ENCODE assay signal across 22 cellular contexts in the genomic region with DNA sequence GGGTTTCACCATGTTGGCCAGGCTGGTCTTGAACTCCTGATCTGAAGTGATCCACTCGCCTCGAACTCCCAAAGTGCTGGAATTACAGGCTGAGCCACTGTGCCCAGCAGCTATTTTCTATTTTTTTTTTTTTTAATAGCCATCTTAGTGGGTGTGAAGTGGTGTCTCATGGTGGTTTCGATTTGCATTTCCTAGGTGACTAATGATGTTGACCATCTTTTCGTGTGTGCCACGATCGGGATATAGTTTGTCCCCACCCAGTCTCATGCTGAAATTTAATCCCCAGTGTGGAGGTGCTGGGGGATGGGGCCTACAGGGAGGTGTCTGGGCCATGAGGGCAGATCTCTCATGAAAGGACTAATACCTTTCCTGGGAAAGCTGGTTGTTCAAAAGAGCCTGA. TPM values are rescaled to one million over a fixed set of nuclear protein-coding genes. Genes with fewer than 3 reads are reported as not detected.
"Had no signal": no experiment of that assay in that cellular context is flagged by ENCODE, and none has a peak within 500 bp of the region (broad histone marks: within the 10 kb centered on the region; RNA-seq: fewer than 3 reads in every experiment).

No MANE protein-coding gene starts in this region.

- DNase-seq: activated CD4-positive, alpha-beta T cell treated with anti-CD3 and anti-CD28 coated beads, Interleukin-2, amount 10 ng/mL, durations not matched to agents 7 days and 5 days; activated CD4-positive, CD25-positive, alpha-beta regulatory T cell; activated CD8-positive, alpha-beta memory T cell treated with anti-CD3 and anti-CD28 coated beads, Interleukin-2, amount 50 U/mL, for 48 hours; activated gamma-delta T cell treated with Interleukin-2 at 50 U/mL for 16 hours; activated naive CD8-positive, alpha-beta T cell treated with anti-CD3 and anti-CD28 coated beads for 36 hours; activated T-cell treated with anti-CD3 and anti-CD28 coated beads, Interleukin-2, amount 50 U/mL, for 72 hours; amygdala; body of pancreas; cortex of kidney; effector CD4-positive, alpha-beta T cell; esophagus squamous epithelium; kidney; left ventricle myocardium inferior; naive thymus-derived CD8-positive, alpha-beta T cell; stimulated activated CD4-positive, alpha-beta T cell treated with anti-CD3 and anti-CD28 coated beads, Interleukin-12 subunit alpha, Interleukin-12 subunit beta, amount 100 ng/mL, for 4 hours; stimulated activated CD4-positive, alpha-beta T cell treated with anti-CD3 and anti-CD28 coated beads, Interleukin-2, amount 100 ng/mL, for 24 hours; stimulated activated naive B cell treated with anti-CD40 and anti-IgM and Interleukin-4, amounts not matched to agents 10 μg/mL and 1 μg/mL and 100 μg/mL, for 72 hours; thyroid gland had no signal

- H3K4me3 Mint-ChIP-seq: activated CD4-positive, alpha-beta T cell treated with anti-CD3 and anti-CD28 coated beads, Interleukin-2, amount 10 ng/mL, durations not matched to agents 7 days and 5 days; activated naive CD8-positive, alpha-beta T cell treated with anti-CD3 and anti-CD28 coated beads for 36 hours; activated T-cell treated with anti-CD3 and anti-CD28 coated beads, Interleukin-2, amount 50 U/mL, for 72 hours; naive thymus-derived CD8-positive, alpha-beta T cell; stimulated activated naive B cell treated with anti-CD40 and anti-IgM and Interleukin-4, amounts not matched to agents 10 μg/mL and 1 μg/mL and 100 μg/mL, for 72 hours had no signal

- ATAC-seq: activated T-cell treated with anti-CD3 and anti-CD28 coated beads, Interleukin-2, amount 50 U/mL, for 72 hours; body of pancreas; naive thymus-derived CD8-positive, alpha-beta T cell; stimulated activated naive B cell treated with anti-CD40 and anti-IgM and Interleukin-4, amounts not matched to agents 10 μg/mL and 1 μg/mL and 100 μg/mL, for 72 hours had no signal

- H3K9me3 Mint-ChIP-seq: activated CD4-positive, alpha-beta T cell treated with anti-CD3 and anti-CD28 coated beads, Interleukin-2, amount 10 ng/mL, durations not matched to agents 7 days and 5 days; activated naive CD8-positive, alpha-beta T cell treated with anti-CD3 and anti-CD28 coated beads for 36 hours; activated T-cell treated with anti-CD3 and anti-CD28 coated beads, Interleukin-2, amount 50 U/mL, for 72 hours; naive thymus-derived CD8-positive, alpha-beta T cell; stimulated activated naive B cell treated with anti-CD40 and anti-IgM and Interleukin-4, amounts not matched to agents 10 μg/mL and 1 μg/mL and 100 μg/mL, for 72 hours had no signal

- H3K4me1 Mint-ChIP-seq: stimulated activated naive B cell treated with anti-CD40 and anti-IgM and Interleukin-4, amounts not matched to agents 10 μg/mL and 1 μg/mL and 100 μg/mL, for 72 hours had no signal

- H3K27ac Mint-ChIP-seq: activated CD4-positive, alpha-beta T cell treated with anti-CD3 and anti-CD28 coated beads, Interleukin-2, amount 10 ng/mL, durations not matched to agents 7 days and 5 days; activated naive CD8-positive, alpha-beta T cell treated with anti-CD3 and anti-CD28 coated beads for 36 hours; activated T-cell treated with anti-CD3 and anti-CD28 coated beads, Interleukin-2, amount 50 U/mL, for 72 hours; naive thymus-derived CD8-positive, alpha-beta T cell; stimulated activated naive B cell treated with anti-CD40 and anti-IgM and Interleukin-4, amounts not matched to agents 10 μg/mL and 1 μg/mL and 100 μg/mL, for 72 hours had no signal

RNA-seq across cellular contexts. Expression of a gene that starts 41.8 kb away (rescaled TPM):
- total RNA-seq: activated CD4-positive, alpha-beta T cell treated with anti-CD3 and anti-CD28 coated beads, Interleukin-2, amount 10 ng/mL, durations not matched to agents 7 days and 5 days; activated naive CD8-positive, alpha-beta T cell treated with anti-CD3 and anti-CD28 coated beads for 36 hours; activated T-cell treated with anti-CD3 and anti-CD28 coated beads, Interleukin-2, amount 50 U/mL, for 72 hours; fibroblast of villous mesenchyme; glomerular endothelial cell; naive thymus-derived CD8-positive, alpha-beta T cell; renal cortical epithelial cell; thyroid gland; urinary bladder had no signal
